ENCODE assay signal across 22 cellular contexts in the genomic region with DNA sequence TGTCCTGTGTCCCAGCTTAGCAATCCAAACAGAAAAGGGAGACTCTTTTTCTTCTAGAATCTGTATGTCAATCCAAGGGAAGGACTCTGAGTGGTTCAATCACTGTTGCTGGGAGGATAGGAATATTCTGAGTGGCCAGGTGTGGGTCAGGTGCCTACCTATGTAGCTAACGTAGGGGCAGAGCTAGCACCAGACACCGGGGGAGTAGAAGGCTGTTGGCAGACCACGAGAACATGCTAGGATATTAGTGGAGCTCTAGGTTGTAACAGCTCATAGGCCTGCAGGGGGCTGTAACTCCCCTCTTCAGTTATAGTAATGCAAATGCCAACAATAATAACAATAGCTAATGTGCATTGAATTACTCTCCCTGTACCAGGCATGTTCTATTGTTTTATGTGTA.
"Had no signal": no experiment of that assay in that cellular context is flagged by ENCODE, and none has a peak within 500 bp of the region (broad histone marks: within the 10 kb centered on the region; RNA-seq: fewer than 3 reads in every experiment).

No MANE protein-coding gene starts in this region.

- H3K9me3 ChIP-seq: esophagus muscularis mucosa, gastroesophageal sphincter, heart left ventricle, psoas muscle, spleen, transverse colon had no signal

- H3K79me2 ChIP-seq: hepatocyte had no signal

- H3K4me3 ChIP-seq: dorsolateral prefrontal cortex, esophagus muscularis mucosa, gastroesophageal sphincter, heart left ventricle, hepatocyte, psoas muscle, skin epidermis, spleen, transverse colon had no signal

- H3K9me3 Mint-ChIP-seq: naive thymus-derived CD4-positive, alpha-beta T cell; nephron; stimulated activated memory B cell treated with anti-CD40 and anti-IgM and Interleukin-4, amounts not matched to agents 10 μg/mL and 1 μg/mL and 100 μg/mL, for 72 hours had no signal

- DNase-seq: cortex of kidney; dorsolateral prefrontal cortex; effector CD8-positive, alpha-beta T cell; foreskin keratinocyte; heart left ventricle; kidney; mesendoderm; midbrain; naive thymus-derived CD4-positive, alpha-beta T cell; nucleus accumbens; psoas muscle; right cardiac atrium; spleen; stimulated activated CD4-positive, alpha-beta T cell treated with anti-CD3 and anti-CD28 coated beads, Interleukin-4, amount 100 ng/mL, for 4 hours; stimulated activated naive CD8-positive, alpha-beta T cell treated with anti-CD3 and anti-CD28 coated beads, Interleukin-15, Interleukin-2, amounts not matched to agents 100 U/mL and 50 U/mL, for 24 hours; transverse colon had no signal

- H3K4me1 ChIP-seq: foreskin keratinocyte, gastroesophageal sphincter, psoas muscle had no signal

- H3K27ac ChIP-seq: dorsolateral prefrontal cortex, esophagus muscularis mucosa, foreskin keratinocyte, gastroesophageal sphincter, hepatocyte, psoas muscle had no signal

- H3K36me3 ChIP-seq: esophagus muscularis mucosa, gastroesophageal sphincter, heart left ventricle, spleen, transverse colon had no signal

- H3K4me3 Mint-ChIP-seq: naive thymus-derived CD4-positive, alpha-beta T cell; nephron; stimulated activated memory B cell treated with anti-CD40 and anti-IgM and Interleukin-4, amounts not matched to agents 10 μg/mL and 1 μg/mL and 100 μg/mL, for 72 hours had no signal

- H3K27ac Mint-ChIP-seq: naive thymus-derived CD4-positive, alpha-beta T cell; nephron; stimulated activated memory B cell treated with anti-CD40 and anti-IgM and Interleukin-4, amounts not matched to agents 10 μg/mL and 1 μg/mL and 100 μg/mL, for 72 hours had no signal

- H3K36me3 Mint-ChIP-seq: naive thymus-derived CD4-positive, alpha-beta T cell; stimulated activated memory B cell treated with anti-CD40 and anti-IgM and Interleukin-4, amounts not matched to agents 10 μg/mL and 1 μg/mL and 100 μg/mL, for 72 hours had no signal

- H3K4me2 ChIP-seq: hepatocyte had no signal

- H3K27me3 ChIP-seq: dorsolateral prefrontal cortex, gastroesophageal sphincter, heart left ventricle, hepatocyte, spleen, transverse colon had no signal

- ATAC-seq: foreskin keratinocyte; psoas muscle; right cardiac atrium; stimulated activated naive CD8-positive, alpha-beta T cell treated with anti-CD3 and anti-CD28 coated beads, Interleukin-15, Interleukin-2, amounts not matched to agents 100 U/mL and 50 U/mL, for 24 hours had no signal

- H2AFZ ChIP-seq: hepatocyte had no signal
